In the genomic region with DNA sequence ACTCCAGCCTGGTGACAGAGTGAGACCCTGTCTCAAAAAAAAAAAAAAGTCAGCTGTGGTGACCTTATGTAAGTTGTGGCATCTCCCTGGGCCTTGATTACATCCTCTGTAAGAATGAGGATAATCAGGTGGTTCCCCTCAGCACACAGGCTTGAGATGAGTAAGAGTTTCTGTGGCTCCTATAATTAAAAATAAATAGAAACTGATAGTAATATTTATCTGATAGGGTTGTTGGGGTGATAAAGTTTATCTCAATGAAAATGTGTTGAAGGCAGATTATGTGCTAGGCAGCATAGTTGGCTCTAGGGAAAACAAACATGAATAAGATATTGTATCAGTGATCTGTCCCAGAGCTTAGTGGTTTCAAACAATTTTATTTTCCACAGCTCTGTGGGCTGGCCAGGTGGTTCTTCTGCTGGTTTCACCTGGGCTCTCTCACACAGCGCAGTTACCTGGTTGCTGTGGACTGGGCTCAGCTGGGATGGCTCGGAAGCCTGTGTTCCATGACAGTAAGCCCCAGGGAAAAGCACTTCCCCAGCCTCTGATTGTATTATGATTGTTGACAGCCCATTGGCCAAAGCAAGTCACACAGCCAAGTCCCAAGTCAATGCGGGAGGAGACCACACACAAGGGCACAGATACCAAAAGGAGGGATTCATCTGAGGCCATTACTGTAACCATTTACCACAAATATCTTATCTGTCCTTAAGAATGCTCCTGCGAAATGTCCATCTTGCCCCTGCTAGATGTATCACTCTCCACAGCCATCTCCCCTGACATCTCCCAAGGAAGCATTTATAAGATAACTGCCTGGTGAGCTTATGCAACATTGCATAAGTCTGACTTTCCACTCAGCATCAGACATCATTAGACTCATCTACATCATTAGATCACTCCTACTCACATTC, we compare ENCODE assay signal across 17 cellular contexts.
DNase-seq lines count a peak whose midpoint lies in the region; ATAC-seq and TF ChIP-seq lines count a peak whose summit lies in the region.
"Had no signal": no experiment of that assay in that cellular context is flagged by ENCODE, and none has a peak within 500 bp of the region (broad histone marks: within the 10 kb centered on the region; RNA-seq: fewer than 3 reads in every experiment).

No MANE protein-coding gene starts in this region.

- peak overlapping the region; percentile 17 for H3K27ac ChIP-seq in mammary epithelial cell (ENCODE audit: insufficient read depth, low read depth, low read length)
- no peak overlapping the region for H3K27ac ChIP-seq in breast epithelium
- no peak overlapping the region for H3K27ac ChIP-seq in testis
- H3K27ac ChIP-seq: dorsolateral prefrontal cortex, neutrophil, SJCRH30, upper lobe of left lung had no signal

- no peak overlapping the region for H2AFZ ChIP-seq in mammary epithelial cell (ENCODE audit: low read depth, low read length)

- TSS peak; percentile 82 for BruUV-seq in mammary epithelial cell (replicated peaks; lab: Mats Ljungman, UMichigan)

- no peak for TF ChIP-seq POLR2A in breast epithelium (IDR thresholded peaks at IDR 0.05)
- no peak for TF ChIP-seq POLR2A in testis (IDR thresholded peaks at IDR 0.05)

- H3K4me2 ChIP-seq in mammary epithelial cell (ENCODE audit: insufficient read depth, low read depth, low read length), result no peak overlapping the region

- DNase-seq in mammary epithelial cell (peak; percentile 61), breast epithelium (ENCODE audit: low spot score in 2 of 2) (no peak), fibroblast of the aortic adventitia (ENCODE audit: low read depth) (peak; percentile 90), testis (peak; percentile 25)
- DNase-seq: activated naive CD8-positive, alpha-beta T cell treated with anti-CD3 and anti-CD28 coated beads for 36 hours; dorsolateral prefrontal cortex; H7; head of caudate nucleus; NCI-H1436 treated with DMSO at 0.1 percent for 48 hours; NCI-H774; SJCRH30; upper lobe of left lung had no signal

- H3K9me3 ChIP-seq in mammary epithelial cell (replicated peaks; ENCODE audit: insufficient read depth, low read length) (no peaks in the 10 kb centered on the region), breast epithelium (no peaks in the 10 kb centered on the region), testis (no peaks in the 10 kb centered on the region)
- H3K9me3 ChIP-seq: neutrophil, SJCRH30, upper lobe of left lung had no signal

- CTCF ChIA-PET in mammary epithelial cell (lab: Charles Lee; ENCODE audit: low non-redundant PET), result no interaction called here

- ATAC-seq in SK-N-SH treated with all-trans-retinoic acid at 6 μM for 48 hours (peak; percentile 79), HG03196 (IDR thresholded peaks at IDR 0.05; ENCODE audit: unreplicated experiment) (no peak), GM19035 (IDR thresholded peaks at IDR 0.05; ENCODE audit: unreplicated experiment) (no peak), GM21723 (IDR thresholded peaks at IDR 0.05; ENCODE audit: unreplicated experiment) (no peak)

- no peak for TF ChIP-seq CTCF in mammary epithelial cell (conservative IDR thresholded peaks at IDR 0.05 in 1 of 2, IDR thresholded peaks at IDR 0.05 in 1 of 2; ENCODE audit: extremely low read depth in 1 of 2, insufficient read depth in 1 of 2, low read depth in 1 of 2, low read length in 2 of 2)
- TF ChIP-seq CTCF in breast epithelium (IDR thresholded peaks at IDR 0.05), result no peak
- TF ChIP-seq CTCF in fibroblast of the aortic adventitia (IDR thresholded peaks at IDR 0.05; ENCODE audit: insufficient read depth, low read length), result no peak
- no peak for TF ChIP-seq CTCF in testis (IDR thresholded peaks at IDR 0.05)

- H3K4me3 ChIP-seq in mammary epithelial cell (replicated peaks in 1 of 3; ENCODE audit: insufficient read depth in 1 of 3, low read depth in 2 of 3, low read length in 3 of 3), result no peak overlapping the region
- H3K4me3 ChIP-seq in breast epithelium, result no peak overlapping the region
- H3K4me3 ChIP-seq in fibroblast of the aortic adventitia (ENCODE audit: low read depth, low read length), result no peak overlapping the region
- H3K4me3 ChIP-seq in testis, result no peak overlapping the region
- H3K4me3 ChIP-seq: dorsolateral prefrontal cortex, SJCRH30, upper lobe of left lung had no signal

- H3K9ac ChIP-seq in mammary epithelial cell (ENCODE audit: insufficient read depth, low read length), result no peak overlapping the region

- H3K36me3 ChIP-seq in mammary epithelial cell (ENCODE audit: insufficient read depth, low read length) (no peaks in the 10 kb centered on the region), breast epithelium (no peaks in the 10 kb centered on the region), testis (ENCODE audit: low read depth, missing control alignments) (no peaks in the 10 kb centered on the region)
- H3K36me3 ChIP-seq: neutrophil, SJCRH30, upper lobe of left lung had no signal

- no peaks in the 10 kb centered on the region for H3K27me3 ChIP-seq in mammary epithelial cell (ENCODE audit: insufficient read depth, low read length)
- H3K27me3 ChIP-seq in breast epithelium, result no peaks in the 10 kb centered on the region
- no peaks in the 10 kb centered on the region for H3K27me3 ChIP-seq in testis
- H3K27me3 ChIP-seq: dorsolateral prefrontal cortex, neutrophil, SJCRH30, upper lobe of left lung had no signal

- intact Hi-C loops in mammary epithelial cell (cut with micrococcal nuclease), result no loop called here
- intact Hi-C loops in breast epithelium (cut with DNase I; ENCODE audit: low total_unique reads), result no loop called here
- intact Hi-C loops in testis (cut with DNase I; ENCODE audit: low total_unique reads), result no loop called here

- in situ Hi-C loops in mammary epithelial cell (cut with MboI; ENCODE audit: low sequenced_read_pairs in 2 of 2), result no loop called here

- H3K4me1 ChIP-seq in mammary epithelial cell (ENCODE audit: insufficient read depth, low read length) (peaks cover 23% of the 10 kb centered on the region), breast epithelium (no peaks in the 10 kb centered on the region), testis (peaks cover 9% of the 10 kb centered on the region)

- no peaks in the 10 kb centered on the region for H4K20me1 ChIP-seq in mammary epithelial cell (ENCODE audit: insufficient read depth, low read length)

- WGBS in mammary epithelial cell (ENCODE audit: low coverage, missing lambda C conversion rate), result 100% methylated on average over 4 of the region's 4 CpGs
- WGBS in testis, 2 donors, result 72 to 80% methylated on average over 4 of the region's 4 CpGs

- dilution Hi-C loops in mammary epithelial cell (cut with HindIII; ENCODE audit: low sequenced_read_pairs), result no loop called here

- no peaks in the 10 kb centered on the region for H3K79me2 ChIP-seq in mammary epithelial cell (ENCODE audit: insufficient read depth, low read length)

TF ChIP-seq in SK-N-SH treated with all-trans-retinoic acid at 6 μM for 48 hours, 23 proteins besides CTCF, POLR2A, EP300 and RAD21 (continues in another document):
- TF ChIP-seq ZFP30 (CRISPR knock-in tag; IDR thresholded peaks at IDR 0.05) (no peak), ZNF8 (CRISPR knock-in tag; IDR thresholded peaks at IDR 0.05) (no peak), ESRRG (CRISPR knock-in tag; IDR thresholded peaks at IDR 0.05) (no peak), ZNF565 (CRISPR knock-in tag; conservative IDR thresholded peaks at IDR 0.05; ENCODE audit: low read depth) (no peak), SNAI2 (CRISPR knock-in tag; IDR thresholded peaks at IDR 0.05) (no peak), TCF4 (CRISPR knock-in tag; IDR thresholded peaks at IDR 0.05; ENCODE audit: borderline replicate concordance) (no peak), CSDC2 (CRISPR knock-in tag; IDR thresholded peaks at IDR 0.05) (peak; percentile 32; the same call in 1 of the 2 replicates)
- TF ChIP-seq, protein P1, sequence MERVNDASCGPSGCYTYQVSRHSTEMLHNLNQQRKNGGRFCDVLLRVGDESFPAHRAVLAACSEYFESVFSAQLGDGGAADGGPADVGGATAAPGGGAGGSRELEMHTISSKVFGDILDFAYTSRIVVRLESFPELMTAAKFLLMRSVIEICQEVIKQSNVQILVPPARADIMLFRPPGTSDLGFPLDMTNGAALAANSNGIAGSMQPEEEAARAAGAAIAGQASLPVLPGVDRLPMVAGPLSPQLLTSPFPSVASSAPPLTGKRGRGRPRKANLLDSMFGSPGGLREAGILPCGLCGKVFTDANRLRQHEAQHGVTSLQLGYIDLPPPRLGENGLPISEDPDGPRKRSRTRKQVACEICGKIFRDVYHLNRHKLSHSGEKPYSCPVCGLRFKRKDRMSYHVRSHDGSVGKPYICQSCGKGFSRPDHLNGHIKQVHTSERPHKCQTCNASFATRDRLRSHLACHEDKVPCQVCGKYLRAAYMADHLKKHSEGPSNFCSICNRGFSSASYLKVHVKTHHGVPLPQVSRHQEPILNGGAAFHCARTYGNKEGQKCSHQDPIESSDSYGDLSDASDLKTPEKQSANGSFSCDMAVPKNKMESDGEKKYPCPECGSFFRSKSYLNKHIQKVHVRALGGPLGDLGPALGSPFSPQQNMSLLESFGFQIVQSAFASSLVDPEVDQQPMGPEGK (CRISPR knock-in tag; IDR thresholded peaks at IDR 0.05; ENCODE audit: borderline replicate concordance), result no peak
- TF ChIP-seq, protein P2, sequence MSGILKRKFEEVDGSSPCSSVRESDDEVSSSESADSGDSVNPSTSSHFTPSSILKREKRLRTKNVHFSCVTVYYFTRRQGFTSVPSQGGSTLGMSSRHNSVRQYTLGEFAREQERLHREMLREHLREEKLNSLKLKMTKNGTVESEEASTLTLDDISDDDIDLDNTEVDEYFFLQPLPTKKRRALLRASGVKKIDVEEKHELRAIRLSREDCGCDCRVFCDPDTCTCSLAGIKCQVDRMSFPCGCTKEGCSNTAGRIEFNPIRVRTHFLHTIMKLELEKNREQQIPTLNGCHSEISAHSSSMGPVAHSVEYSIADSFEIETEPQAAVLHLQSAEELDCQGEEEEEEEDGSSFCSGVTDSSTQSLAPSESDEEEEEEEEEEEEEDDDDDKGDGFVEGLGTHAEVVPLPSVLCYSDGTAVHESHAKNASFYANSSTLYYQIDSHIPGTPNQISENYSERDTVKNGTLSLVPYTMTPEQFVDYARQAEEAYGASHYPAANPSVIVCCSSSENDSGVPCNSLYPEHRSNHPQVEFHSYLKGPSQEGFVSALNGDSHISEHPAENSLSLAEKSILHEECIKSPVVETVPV (CRISPR knock-in tag; IDR thresholded peaks at IDR 0.05), result no peak
- TF ChIP-seq, protein P3, sequence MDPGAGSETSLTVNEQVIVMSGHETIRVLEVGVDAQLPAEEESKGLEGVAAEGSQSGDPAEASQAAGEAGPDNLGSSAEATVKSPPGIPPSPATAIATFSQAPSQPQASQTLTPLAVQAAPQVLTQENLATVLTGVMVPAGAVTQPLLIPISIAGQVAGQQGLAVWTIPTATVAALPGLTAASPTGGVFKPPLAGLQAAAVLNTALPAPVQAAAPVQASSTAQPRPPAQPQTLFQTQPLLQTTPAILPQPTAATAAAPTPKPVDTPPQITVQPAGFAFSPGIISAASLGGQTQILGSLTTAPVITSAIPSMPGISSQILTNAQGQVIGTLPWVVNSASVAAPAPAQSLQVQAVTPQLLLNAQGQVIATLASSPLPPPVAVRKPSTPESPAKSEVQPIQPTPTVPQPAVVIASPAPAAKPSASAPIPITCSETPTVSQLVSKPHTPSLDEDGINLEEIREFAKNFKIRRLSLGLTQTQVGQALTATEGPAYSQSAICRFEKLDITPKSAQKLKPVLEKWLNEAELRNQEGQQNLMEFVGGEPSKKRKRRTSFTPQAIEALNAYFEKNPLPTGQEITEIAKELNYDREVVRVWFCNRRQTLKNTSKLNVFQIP (CRISPR knock-in tag; IDR thresholded peaks at IDR 0.05; ENCODE audit: borderline replicate concordance, low read depth), result no peak

Comparison
In these comparisons a context has a peak if more than half of its experiments do, and no peak if none do; other contexts are left out.
1. DNase-seq: peak in mammary epithelial cell (single experiment), fibroblast of the aortic adventitia (single experiment) and testis (single experiment); none in breast epithelium (0 of 2).